Comparison of ENCODE assay signal across 9 cellular contexts in genomic region chr19:38654478-38655079, GRCh38.
DNase-seq lines count a peak whose midpoint lies in the region; ATAC-seq lines count a peak whose summit lies in the region.
"Had no signal": no experiment of that assay in that cellular context is flagged by ENCODE, and none has a peak within 500 bp of the region (broad histone marks: within the 10 kb centered on the region; RNA-seq: fewer than 3 reads in every experiment).

No MANE protein-coding gene starts in this region.

- ATAC-seq in HG03469 (IDR thresholded peaks at IDR 0.05; ENCODE audit: unreplicated experiment), result no peak
- no peak for ATAC-seq in HG03565 (IDR thresholded peaks at IDR 0.05; ENCODE audit: unreplicated experiment)

- H3K27ac ChIP-seq in layer of hippocampus (ENCODE audit: low read depth, low read length) (peak overlapping the region; percentile 86), substantia nigra (ENCODE audit: low read depth, low read length, poor library complexity, severe bottlenecking) (peak overlapping the region; percentile 80)

- peaks cover 76% of the 10 kb centered on the region for H3K4me1 Mint-ChIP-seq in T-helper 2 cell treated with Interferon-gamma antibody and Interleukin-4, amounts not matched to agents 5 μg/mL and 100 μg/mL, for 36 hours (ENCODE audit: low read depth)

- peaks cover 44% of the 10 kb centered on the region for H3K36me3 Mint-ChIP-seq in T-helper 2 cell treated with Interferon-gamma antibody and Interleukin-4, amounts not matched to agents 5 μg/mL and 100 μg/mL, for 36 hours (ENCODE audit: low read depth)

- DNase-seq in T-helper 2 cell treated with Interferon-gamma antibody and Interleukin-4, amounts not matched to agents 5 μg/mL and 100 μg/mL, for 36 hours (ENCODE audit: low spot score), result no peak
- no peak for DNase-seq in T-helper 2 cell
- DNase-seq in amniotic epithelial cell (ENCODE audit: low read depth), result peak; percentile 87
- no peak for DNase-seq in substantia nigra (lab: John Stamatoyannopoulos, UW)
- DNase-seq in hypothalamus (lab: John Stamatoyannopoulos, UW), result no peak
- DNase-seq: hippocampal formation had no signal

- H3K27me3 Mint-ChIP-seq in T-helper 2 cell treated with Interferon-gamma antibody and Interleukin-4, amounts not matched to agents 5 μg/mL and 100 μg/mL, for 36 hours (ENCODE audit: low read depth), result no peaks in the 10 kb centered on the region

- H3K4me3 Mint-ChIP-seq in T-helper 2 cell treated with Interferon-gamma antibody and Interleukin-4, amounts not matched to agents 5 μg/mL and 100 μg/mL, for 36 hours, result peak overlapping the region; percentile 74

- H3K9me3 Mint-ChIP-seq in T-helper 2 cell treated with Interferon-gamma antibody and Interleukin-4, amounts not matched to agents 5 μg/mL and 100 μg/mL, for 36 hours, result no peaks in the 10 kb centered on the region

- peak overlapping the region; percentile 2 for H3K27ac Mint-ChIP-seq in T-helper 2 cell treated with Interferon-gamma antibody and Interleukin-4, amounts not matched to agents 5 μg/mL and 100 μg/mL, for 36 hours

- no peaks in the 10 kb centered on the region for H3K27me3 ChIP-seq in layer of hippocampus (ENCODE audit: control insufficient read depth, insufficient read depth, low read length)
